ENCODE assay signal across 6 cellular contexts in the genomic region with DNA sequence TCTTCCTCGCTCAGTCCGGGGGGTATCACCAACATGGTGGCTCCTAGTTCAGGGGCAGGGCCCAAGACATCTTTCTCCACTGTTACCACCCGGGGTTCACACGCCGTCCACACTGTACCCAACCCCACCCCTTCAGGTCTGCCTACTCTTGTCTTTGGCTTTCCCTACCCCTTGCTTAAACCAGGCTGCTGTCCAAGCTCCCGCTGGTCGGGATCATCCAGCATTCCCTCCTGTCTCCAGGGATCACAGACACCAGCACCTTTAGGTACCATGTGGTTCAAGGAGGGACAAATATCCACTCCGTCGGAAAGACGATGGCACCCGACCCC. TPM values are rescaled to one million over a fixed set of nuclear protein-coding genes. Genes with fewer than 3 reads are reported as not detected.
A peak's percentile ranks its signal among the peaks of the same experiment; 100 is the strongest.
DNase-seq lines count a peak whose midpoint lies in the region; ATAC-seq, FAIRE-seq and TF ChIP-seq lines count a peak whose summit lies in the region.

No MANE protein-coding gene starts in this region.

- no peaks in the 10 kb centered on the region for H3K9me3 Mint-ChIP-seq in astrocyte (ENCODE audit: unreplicated experiment)
- H3K9me3 Mint-ChIP-seq in naive thymus-derived CD4-positive, alpha-beta T cell: no peaks in the 10 kb centered on the region

- DNase-seq in astrocyte (ENCODE audit: low read depth) (no peak), urothelium cell line (ENCODE audit: low spot score) (no peak)
- no peak for DNase-seq in naive thymus-derived CD4-positive, alpha-beta T cell

- peaks cover 4% of the 10 kb centered on the region for H4K20me1 ChIP-seq in astrocyte (ENCODE audit: insufficient read depth, low read length)

- peak overlapping the region; percentile 94 for H3K4me3 Mint-ChIP-seq in astrocyte (ENCODE audit: unreplicated experiment)
- H3K4me3 Mint-ChIP-seq in naive thymus-derived CD4-positive, alpha-beta T cell: peak overlapping the region; percentile 91 to 100 (median 97)

- peak overlapping the region; percentile 98 for H3K4me2 ChIP-seq in astrocyte (ENCODE audit: low read length)

- H3K36me3 Mint-ChIP-seq in astrocyte (ENCODE audit: low read depth, unreplicated experiment): peaks cover 33% of the 10 kb centered on the region
- peaks cover 21 to 46% (median 26%) of the 10 kb centered on the region in 5 donors for H3K36me3 Mint-ChIP-seq in naive thymus-derived CD4-positive, alpha-beta T cell

- H3K9ac ChIP-seq in astrocyte (ENCODE audit: low read length): peak overlapping the region; percentile 97

- H3K4me1 Mint-ChIP-seq in astrocyte (ENCODE audit: low read depth, unreplicated experiment): peaks cover 14% of the 10 kb centered on the region
- H3K4me1 Mint-ChIP-seq in naive thymus-derived CD4-positive, alpha-beta T cell: peaks cover 25 to 50% (median 39%) of the 10 kb centered on the region in 7 donors

- no peaks in the 10 kb centered on the region for H3K27me3 ChIP-seq in astrocyte (ENCODE audit: insufficient read depth, low read length)
- no peaks in the 10 kb centered on the region for H3K27me3 ChIP-seq in naive thymus-derived CD4-positive, alpha-beta T cell (ENCODE audit: control insufficient read depth in 2 of 2, insufficient read depth in 2 of 2, low read length in 2 of 2)

- POLR2A ChIA-PET in naive thymus-derived CD4-positive, alpha-beta T cell (lab: Charles Lee): interaction anchor here (0.6 to 6.1 kb wide), 11 partner anchors 14 to 1224 kb away, joined by 3 to 108 read pairs (median 4); partner anchors contain the start of genes ABHD16A, BAG6, DDX39B and DXO

- CTCF ChIA-PET in naive thymus-derived CD4-positive, alpha-beta T cell (lab: Charles Lee): no interaction called here

- no peak for TF ChIP-seq CTCF in astrocyte (IDR thresholded peaks at IDR 0.05; ENCODE audit: insufficient read depth, low read depth, low read length)

- peaks cover 17% of the 10 kb centered on the region for H3K4me1 ChIP-seq in astrocyte (ENCODE audit: insufficient read depth, low read length)
- peaks cover 18 to 20% of the 10 kb centered on the region in 2 donors for H3K4me1 ChIP-seq in naive thymus-derived CD4-positive, alpha-beta T cell (ENCODE audit: control insufficient read depth in 2 of 2, insufficient read depth in 2 of 2, low read length in 2 of 2)

- peak overlapping the region; percentile 95 for H3K4me3 ChIP-seq in astrocyte (ENCODE audit: insufficient read depth, low read depth, low read length)
- peak overlapping the region; percentile 89 for H3K4me3 ChIP-seq in naive thymus-derived CD4-positive, alpha-beta T cell (ENCODE audit: low read length)

- ATAC-seq in HG02763 (IDR thresholded peaks at IDR 0.05; ENCODE audit: unreplicated experiment) (peak; percentile 2), GM18511 (IDR thresholded peaks at IDR 0.05; ENCODE audit: unreplicated experiment) (no peak), GM21390 (IDR thresholded peaks at IDR 0.05; ENCODE audit: unreplicated experiment) (no peak)
- ATAC-seq in naive thymus-derived CD4-positive, alpha-beta T cell: no peak

- peak overlapping the region; percentile 74 for H3K27ac ChIP-seq in astrocyte (ENCODE audit: low read depth, low read length)
- peak overlapping the region; percentile 99 for H3K27ac ChIP-seq in naive thymus-derived CD4-positive, alpha-beta T cell (ENCODE audit: low read depth, low read length)

- H2AFZ ChIP-seq in astrocyte (ENCODE audit: low read depth, low read length): peak overlapping the region; percentile 90

- H3K9me3 ChIP-seq in astrocyte (ENCODE audit: insufficient read depth, low read depth, low read length): no peaks in the 10 kb centered on the region
- no peaks in the 10 kb centered on the region for H3K9me3 ChIP-seq in naive thymus-derived CD4-positive, alpha-beta T cell (ENCODE audit: control insufficient read depth in 2 of 3, low read length in 3 of 3)

- H3K36me3 ChIP-seq in astrocyte (ENCODE audit: insufficient read depth, low read length): peaks cover 24% of the 10 kb centered on the region
- peaks cover 15 to 72% (median 29%) of the 10 kb centered on the region in 3 experiments for H3K36me3 ChIP-seq in naive thymus-derived CD4-positive, alpha-beta T cell (ENCODE audit: control insufficient read depth in 2 of 3, insufficient read depth in 3 of 3, low read length in 3 of 3)

- intact Hi-C loops in naive thymus-derived CD4-positive, alpha-beta T cell (cut with micrococcal nuclease): loop anchor here (2.0 to 5.0 kb wide), 12 partner anchors 121 to 1746 kb away; partner anchors contain the start of genes AGPAT1 (in 2 of the 2), PRRC2A (in 2 of the 2), ATP6V1G2 (in 1 of the 2) and CSNK2B (in 1 of the 2)

- peaks cover 42% of the 10 kb centered on the region for H3K79me2 ChIP-seq in astrocyte (ENCODE audit: insufficient read depth, low read length)

- H3K27me3 Mint-ChIP-seq in astrocyte (ENCODE audit: low read depth, unreplicated experiment): no peaks in the 10 kb centered on the region
- H3K27me3 Mint-ChIP-seq in naive thymus-derived CD4-positive, alpha-beta T cell: no peaks in the 10 kb centered on the region

- FAIRE-seq in astrocyte (lab: Jason Lieb, UNC): no peak
- FAIRE-seq in urothelium cell line (lab: Jason Lieb, UNC): no peak

- H3K27ac Mint-ChIP-seq in astrocyte (ENCODE audit: unreplicated experiment): peak overlapping the region; percentile 90
- peak overlapping the region; percentile 91 to 99 (median 97) for H3K27ac Mint-ChIP-seq in naive thymus-derived CD4-positive, alpha-beta T cell

RNA-seq across cellular contexts. Expression of gene NELFE, which starts 0.4 kb away (rescaled TPM):
- total RNA-seq in astrocyte: 47.7 and 48.1 TPM in 2 replicates
- total RNA-seq in naive thymus-derived CD4-positive, alpha-beta T cell: 10 to 100 TPM; 47.5 to 71.7 (median 59.1) TPM
- 10 to 100 TPM; 56.5 to 76.6 TPM for polyA plus RNA-seq in naive thymus-derived CD4-positive, alpha-beta T cell

RNA-seq across cellular contexts. Expression of gene SKIC2, which starts 0.6 kb away (rescaled TPM):
- total RNA-seq in astrocyte: 75.3 and 79.1 TPM in 2 replicates
- 100 to 1,000 TPM in 3 of 5 experiments, 10 to 100 TPM in 2; 85.6 to 139 (median 101) TPM for total RNA-seq in naive thymus-derived CD4-positive, alpha-beta T cell
- 10 to 100 TPM; 20.1 to 23.5 TPM for polyA plus RNA-seq in naive thymus-derived CD4-positive, alpha-beta T cell

RNA-seq across cellular contexts. Expression of gene CFB, which starts 12.5 kb away (rescaled TPM):
- total RNA-seq in astrocyte: 1.0 and 1.4 TPM in 2 replicates
- total RNA-seq in naive thymus-derived CD4-positive, alpha-beta T cell: 1 to 10 TPM in 2 of 5 experiments, under 1 TPM in 1, not detected in 2; 0.56 to 1.4 (median 1.1) TPM
- polyA plus RNA-seq in naive thymus-derived CD4-positive, alpha-beta T cell: 1 to 10 TPM; 1.4 to 1.8 TPM

RNA-seq across cellular contexts. Expression of gene DXO, which starts 13.6 kb away (rescaled TPM):
- 12.6 and 15.6 TPM in 2 replicates for total RNA-seq in astrocyte
- 10 to 100 TPM; 19.3 to 44.3 (median 35.0) TPM for total RNA-seq in naive thymus-derived CD4-positive, alpha-beta T cell
- 10 to 100 TPM; 12.6 to 16.2 TPM for polyA plus RNA-seq in naive thymus-derived CD4-positive, alpha-beta T cell

RNA-seq across cellular contexts. Expression of gene C4A, which starts 23.5 kb away (rescaled TPM):
- 3.8 and 4.6 TPM in 2 replicates for total RNA-seq in astrocyte
- 1 to 10 TPM; 3.2 to 9.0 (median 8.0) TPM for total RNA-seq in naive thymus-derived CD4-positive, alpha-beta T cell
- not detected for polyA plus RNA-seq in naive thymus-derived CD4-positive, alpha-beta T cell
